Comparison of ENCODE assay signal across 8 cellular contexts in genomic region chrX:69538321-69538876, GRCh38. TPM values are rescaled to one million over a fixed set of nuclear protein-coding genes. Genes with fewer than 3 reads are reported as not detected.
DNase-seq lines count a peak whose midpoint lies in the region; ATAC-seq and TF ChIP-seq lines count a peak whose summit lies in the region.

No MANE protein-coding gene starts in this region.

- H3K36me3 ChIP-seq in subcutaneous abdominal adipose tissue (ENCODE audit: control insufficient read depth in 5 of 5, insufficient read depth in 5 of 5, low read length in 5 of 5): no peaks in the 10 kb centered on the region

- H3K4me3 ChIP-seq in fibroblast of villous mesenchyme (ENCODE audit: low read depth, low read length) (peak overlapping the region; percentile 42), subcutaneous abdominal adipose tissue (ENCODE audit: low read depth in 1 of 5, low read length in 5 of 5) (peak overlapping the region in 4 of 5 donors; percentile 48 to 63 (median 50))

- no peak overlapping the region for H3K27ac ChIP-seq in subcutaneous abdominal adipose tissue (ENCODE audit: low read depth, low read length)

- peak; percentile 73 for TF ChIP-seq CTCF in fibroblast of villous mesenchyme (IDR thresholded peaks at IDR 0.05; ENCODE audit: insufficient read depth, low read depth, low read length)

- peak; percentile 13 for DNase-seq in NCI-H1436 (lab: John Stamatoyannopoulos, UW)
- DNase-seq in NCI-H1436 treated with DMSO at 0.1 percent for 48 hours (lab: John Stamatoyannopoulos, UW): no peak
- peak; percentile 4 for DNase-seq in OCI-M2 (lab: John Stamatoyannopoulos, UW; ENCODE audit: unreplicated experiment)
- peak; percentile 48 for DNase-seq in activated effector memory CD4-positive, alpha-beta T cell treated with Interleukin-2 at 50 U/mL for 16 hours
- DNase-seq in fibroblast of villous mesenchyme (ENCODE audit: low read depth): peak; percentile 46
- DNase-seq in occipital lobe (lab: John Stamatoyannopoulos, UW): peak; percentile 4

- H3K4me1 ChIP-seq in subcutaneous abdominal adipose tissue (ENCODE audit: control insufficient read depth in 5 of 5, insufficient read depth in 5 of 5, low read length in 5 of 5): peaks cover 0 to 16% (median 7%) of the 10 kb centered on the region in 5 donors

- no peaks in the 10 kb centered on the region for H3K9me3 ChIP-seq in subcutaneous abdominal adipose tissue (ENCODE audit: control insufficient read depth in 5 of 5, low read length in 5 of 5)

- H3K27me3 ChIP-seq in subcutaneous abdominal adipose tissue (ENCODE audit: control insufficient read depth in 5 of 5, insufficient read depth in 4 of 5, low read length in 5 of 5): peaks cover 0 to 22% (median 12%) of the 10 kb centered on the region in 5 donors

- ATAC-seq in HG03025 (IDR thresholded peaks at IDR 0.05; ENCODE audit: low FRiP score, unreplicated experiment): peak; percentile 79

- peak overlapping the region in 4 of 5 donors; percentile 33 to 60 (median 53) for H3K9ac ChIP-seq in subcutaneous abdominal adipose tissue (ENCODE audit: low read length in 5 of 5)

RNA-seq across cellular contexts. Expression of gene NALF2, which starts 34.3 kb away (rescaled TPM):
- total RNA-seq in fibroblast of villous mesenchyme (not detected in 2 replicates), occipital lobe (1.9 TPM)
